2 cellular contexts compared by ENCODE assay signal in the genomic region with DNA sequence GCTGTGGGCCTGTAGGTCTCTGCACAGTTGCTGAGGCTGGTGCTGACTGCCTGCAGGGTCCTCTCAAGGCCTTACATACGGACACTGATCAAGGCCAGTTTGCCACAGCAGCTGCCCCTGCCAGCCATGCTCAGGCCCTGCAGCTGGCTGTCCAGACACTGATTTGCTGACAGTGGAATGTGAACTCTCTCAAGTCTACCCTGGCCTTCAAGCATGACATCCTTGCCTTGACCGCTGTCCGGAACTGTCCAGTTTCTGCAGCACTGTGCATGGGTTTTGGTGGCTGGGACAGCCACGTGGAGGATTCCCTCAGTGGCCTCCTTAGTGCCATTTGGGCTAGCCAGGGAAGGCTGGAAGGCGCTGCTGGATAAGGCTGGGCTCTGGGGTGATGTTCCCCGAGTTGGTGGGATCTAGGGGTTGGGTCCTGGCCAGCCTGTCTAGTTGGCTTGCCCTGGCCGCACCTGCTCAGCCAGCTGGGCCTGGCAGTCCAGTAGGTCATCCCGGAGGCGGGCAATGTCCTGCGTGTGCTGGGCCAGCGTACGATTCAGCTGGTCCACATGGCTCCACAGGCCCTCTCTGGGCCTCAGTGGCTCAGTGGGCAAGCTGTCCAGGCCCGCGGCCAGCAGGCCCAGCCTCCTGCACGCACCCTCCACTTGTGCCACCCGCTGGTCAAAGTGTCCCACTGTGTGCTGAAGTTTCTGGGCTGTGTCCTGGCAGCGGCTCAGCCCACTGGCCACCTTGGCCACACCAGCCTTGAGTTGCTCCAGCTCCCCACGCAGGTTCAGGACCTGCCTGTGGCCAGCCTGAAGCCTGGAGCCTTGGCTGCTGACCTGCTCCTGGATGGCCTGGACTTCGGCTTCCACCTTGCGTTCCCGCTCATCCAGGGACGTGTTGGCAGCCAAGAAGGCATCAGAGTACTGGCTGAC.
TF ChIP-seq lines count a peak whose summit lies in the region.

No MANE protein-coding gene starts in this region.

TF ChIP-seq in HCT116, 20 proteins besides CTCF, POLR2A, EP300 and RAD21:
- no peak for TF ChIP-seq SIN3A (IDR thresholded peaks at IDR 0.05; ENCODE audit: low read depth)
- TF ChIP-seq, protein P1, sequence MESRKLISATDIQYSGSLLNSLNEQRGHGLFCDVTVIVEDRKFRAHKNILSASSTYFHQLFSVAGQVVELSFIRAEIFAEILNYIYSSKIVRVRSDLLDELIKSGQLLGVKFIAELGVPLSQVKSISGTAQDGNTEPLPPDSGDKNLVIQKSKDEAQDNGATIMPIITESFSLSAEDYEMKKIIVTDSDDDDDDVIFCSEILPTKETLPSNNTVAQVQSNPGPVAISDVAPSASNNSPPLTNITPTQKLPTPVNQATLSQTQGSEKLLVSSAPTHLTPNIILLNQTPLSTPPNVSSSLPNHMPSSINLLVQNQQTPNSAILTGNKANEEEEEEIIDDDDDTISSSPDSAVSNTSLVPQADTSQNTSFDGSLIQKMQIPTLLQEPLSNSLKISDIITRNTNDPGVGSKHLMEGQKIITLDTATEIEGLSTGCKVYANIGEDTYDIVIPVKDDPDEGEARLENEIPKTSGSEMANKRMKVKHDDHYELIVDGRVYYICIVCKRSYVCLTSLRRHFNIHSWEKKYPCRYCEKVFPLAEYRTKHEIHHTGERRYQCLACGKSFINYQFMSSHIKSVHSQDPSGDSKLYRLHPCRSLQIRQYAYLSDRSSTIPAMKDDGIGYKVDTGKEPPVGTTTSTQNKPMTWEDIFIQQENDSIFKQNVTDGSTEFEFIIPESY (IDR thresholded peaks at IDR 0.05; ENCODE audit: extremely low read depth, insufficient replicate concordance, low read length): no peak
- TF ChIP-seq ELF1 (IDR thresholded peaks at IDR 0.05; ENCODE audit: borderline replicate concordance, low read depth): no peak
- TF ChIP-seq, protein P2, sequence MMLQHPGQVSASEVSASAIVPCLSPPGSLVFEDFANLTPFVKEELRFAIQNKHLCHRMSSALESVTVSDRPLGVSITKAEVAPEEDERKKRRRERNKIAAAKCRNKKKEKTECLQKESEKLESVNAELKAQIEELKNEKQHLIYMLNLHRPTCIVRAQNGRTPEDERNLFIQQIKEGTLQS (IDR thresholded peaks at IDR 0.05): no peak
- TF ChIP-seq, protein P3, sequence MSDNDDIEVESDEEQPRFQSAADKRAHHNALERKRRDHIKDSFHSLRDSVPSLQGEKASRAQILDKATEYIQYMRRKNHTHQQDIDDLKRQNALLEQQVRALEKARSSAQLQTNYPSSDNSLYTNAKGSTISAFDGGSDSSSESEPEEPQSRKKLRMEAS (IDR thresholded peaks at IDR 0.05): no peak
- TF ChIP-seq POLR2AphosphoS5 (IDR thresholded peaks at IDR 0.05; ENCODE audit: low read depth, low read length): no peak
- no peak for TF ChIP-seq ZFX (IDR thresholded peaks at IDR 0.05)
- no peak for TF ChIP-seq YY1 (IDR thresholded peaks at IDR 0.05; ENCODE audit: extremely low read depth, insufficient replicate concordance, low read depth, low read length)
- TF ChIP-seq TCF7L2 (IDR thresholded peaks at IDR 0.05; ENCODE audit: borderline replicate concordance, extremely low read depth, insufficient read depth, insufficient read length): no peak
- TF ChIP-seq FOSL1 (IDR thresholded peaks at IDR 0.05; ENCODE audit: low read depth): no peak
- TF ChIP-seq JUND (IDR thresholded peaks at IDR 0.05): no peak
- TF ChIP-seq EGR1 (IDR thresholded peaks at IDR 0.05; ENCODE audit: low read depth): no peak
- TF ChIP-seq, protein P4, sequence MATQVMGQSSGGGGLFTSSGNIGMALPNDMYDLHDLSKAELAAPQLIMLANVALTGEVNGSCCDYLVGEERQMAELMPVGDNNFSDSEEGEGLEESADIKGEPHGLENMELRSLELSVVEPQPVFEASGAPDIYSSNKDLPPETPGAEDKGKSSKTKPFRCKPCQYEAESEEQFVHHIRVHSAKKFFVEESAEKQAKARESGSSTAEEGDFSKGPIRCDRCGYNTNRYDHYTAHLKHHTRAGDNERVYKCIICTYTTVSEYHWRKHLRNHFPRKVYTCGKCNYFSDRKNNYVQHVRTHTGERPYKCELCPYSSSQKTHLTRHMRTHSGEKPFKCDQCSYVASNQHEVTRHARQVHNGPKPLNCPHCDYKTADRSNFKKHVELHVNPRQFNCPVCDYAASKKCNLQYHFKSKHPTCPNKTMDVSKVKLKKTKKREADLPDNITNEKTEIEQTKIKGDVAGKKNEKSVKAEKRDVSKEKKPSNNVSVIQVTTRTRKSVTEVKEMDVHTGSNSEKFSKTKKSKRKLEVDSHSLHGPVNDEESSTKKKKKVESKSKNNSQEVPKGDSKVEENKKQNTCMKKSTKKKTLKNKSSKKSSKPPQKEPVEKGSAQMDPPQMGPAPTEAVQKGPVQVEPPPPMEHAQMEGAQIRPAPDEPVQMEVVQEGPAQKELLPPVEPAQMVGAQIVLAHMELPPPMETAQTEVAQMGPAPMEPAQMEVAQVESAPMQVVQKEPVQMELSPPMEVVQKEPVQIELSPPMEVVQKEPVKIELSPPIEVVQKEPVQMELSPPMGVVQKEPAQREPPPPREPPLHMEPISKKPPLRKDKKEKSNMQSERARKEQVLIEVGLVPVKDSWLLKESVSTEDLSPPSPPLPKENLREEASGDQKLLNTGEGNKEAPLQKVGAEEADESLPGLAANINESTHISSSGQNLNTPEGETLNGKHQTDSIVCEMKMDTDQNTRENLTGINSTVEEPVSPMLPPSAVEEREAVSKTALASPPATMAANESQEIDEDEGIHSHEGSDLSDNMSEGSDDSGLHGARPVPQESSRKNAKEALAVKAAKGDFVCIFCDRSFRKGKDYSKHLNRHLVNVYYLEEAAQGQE (IDR thresholded peaks at IDR 0.05; ENCODE audit: low read depth): no peak
- no peak for TF ChIP-seq EZH2phosphoT487 (IDR thresholded peaks at IDR 0.05; ENCODE audit: borderline replicate concordance)
- TF ChIP-seq SP1 (IDR thresholded peaks at IDR 0.05; ENCODE audit: low read depth): no peak

TF ChIP-seq in IMR-90, 13 proteins besides CTCF, POLR2A, EP300 and RAD21:
- TF ChIP-seq NFE2L2 (IDR thresholded peaks at IDR 0.05; ENCODE audit: low read depth, low read length) (no peak), MAFK (IDR thresholded peaks at IDR 0.05; ENCODE audit: low read depth, low read length) (no peak), SMC3 (IDR thresholded peaks at IDR 0.05; ENCODE audit: low read depth, low read length) (no peak)
TF ChIP-seq in IMR-90: peak in this region for 0.
